ENCODE assay signal across 19 cellular contexts in genomic region chr7:123719481-123719806, GRCh38. TPM values are rescaled to one million over a fixed set of nuclear protein-coding genes. Genes with fewer than 3 reads are reported as not detected.
DNase-seq lines count a peak whose midpoint lies in the region; ATAC-seq, FAIRE-seq and TF ChIP-seq lines count a peak whose summit lies in the region.
"Had no signal": no experiment of that assay in that cellular context is flagged by ENCODE, and none has a peak within 500 bp of the region (broad histone marks: within the 10 kb centered on the region; RNA-seq: fewer than 3 reads in every experiment).

No MANE protein-coding gene starts in this region.

- no peak overlapping the region for H3K9ac ChIP-seq in astrocyte (ENCODE audit: low read length)
- H3K9ac ChIP-seq: SK-N-SH had no signal

- H3K4me3 Mint-ChIP-seq in Caco-2 (ENCODE audit: unreplicated experiment) (no peak overlapping the region), astrocyte (ENCODE audit: unreplicated experiment) (no peak overlapping the region), immature natural killer cell (no peak overlapping the region)
- H3K4me3 Mint-ChIP-seq: B cell had no signal

- H3K27me3 Mint-ChIP-seq in Caco-2 (ENCODE audit: insufficient read depth, unreplicated experiment) (no peaks in the 10 kb centered on the region), astrocyte (ENCODE audit: low read depth, unreplicated experiment) (no peaks in the 10 kb centered on the region), immature natural killer cell (ENCODE audit: low read depth in 3 of 3) (no peaks in the 10 kb centered on the region)
- H3K27me3 Mint-ChIP-seq: B cell had no signal

- no TSS peak for BruUV-seq in Caco-2 (replicated peaks; lab: Mats Ljungman, UMichigan)

- peaks cover 7% of the 10 kb centered on the region for H3K36me3 Mint-ChIP-seq in Caco-2 (ENCODE audit: insufficient read depth, unreplicated experiment)
- peaks cover 2% of the 10 kb centered on the region for H3K36me3 Mint-ChIP-seq in astrocyte (ENCODE audit: low read depth, unreplicated experiment)
- H3K36me3 Mint-ChIP-seq in immature natural killer cell = no peaks in the 10 kb centered on the region

- H3K27ac Mint-ChIP-seq in Caco-2 (ENCODE audit: unreplicated experiment) (peak overlapping the region; percentile 42), astrocyte (ENCODE audit: unreplicated experiment) (peak overlapping the region; percentile 58), immature natural killer cell (peak overlapping the region in 4 of 6 donors; percentile 3 to 50 (median 19))
- H3K27ac Mint-ChIP-seq: B cell had no signal

- no peak for ATAC-seq in GM18873 (IDR thresholded peaks at IDR 0.05; ENCODE audit: low FRiP score, unreplicated experiment)

- DNase-seq in Caco-2 (no peak), astrocyte (ENCODE audit: low read depth) (no peak), immature natural killer cell (no peak), AG08396 (ENCODE audit: low spot score) (no peak), vagina (ENCODE audit: extremely low spot score in 2 of 2) (no peak), brain microvascular endothelial cell (no peak)
- DNase-seq: DMS 273 treated with DMSO at 0.1 percent for 48 hours; left cardiac atrium; NCI-H1930; NCI-H510A treated with DMSO at 0.1 percent for 48 hours; pancreas; SK-N-SH; stimulated activated CD4-positive, alpha-beta T cell treated with anti-CD3 and anti-CD28 coated beads, Interleukin-4, amount 100 ng/mL, for 24 hours; stimulated activated CD8-positive, alpha-beta memory T cell treated with anti-CD3 and anti-CD28 coated beads, Interleukin-4, amount 100 ng/mL, for 48 hours; tibial artery had no signal

- H4K20me1 ChIP-seq in astrocyte (ENCODE audit: insufficient read depth, low read length) = peaks cover 91% of the 10 kb centered on the region

- POLR2A ChIA-PET in Caco-2 (lab: Charles Lee) = no interaction called here
- POLR2A ChIA-PET in HEK293 (lab: Yijun Ruan, JAX) = interaction anchor here (2.0 kb wide), 1 partner anchor 29 kb away, joined by 9 read pairs; the partner anchor contains the start of gene WASL

- H3K79me2 ChIP-seq in astrocyte (ENCODE audit: insufficient read depth, low read length) = peaks cover 67% of the 10 kb centered on the region

- H3K4me3 ChIP-seq in Caco-2 (ENCODE audit: low read depth, low read length) (no peak overlapping the region), HEK293 (ENCODE audit: low read depth, low read length) (no peak overlapping the region), astrocyte (ENCODE audit: insufficient read depth, low read depth, low read length) (no peak overlapping the region), vagina (no peak overlapping the region), brain microvascular endothelial cell (ENCODE audit: low read depth, low read length) (no peak overlapping the region)
- H3K4me3 ChIP-seq: breast epithelium, pancreas, tibial artery had no signal

- H3K9me3 ChIP-seq in Caco-2 (no peaks in the 10 kb centered on the region), HEK293 (ENCODE audit: control insufficient read depth, insufficient read depth, low read depth, low read length) (no peaks in the 10 kb centered on the region), astrocyte (ENCODE audit: insufficient read depth, low read depth, low read length) (no peaks in the 10 kb centered on the region), vagina (no peaks in the 10 kb centered on the region)
- H3K9me3 ChIP-seq: breast epithelium, pancreas, SK-N-SH, tibial artery had no signal

- H3K4me1 ChIP-seq in Caco-2 (peaks cover 20% of the 10 kb centered on the region), HEK293 (ENCODE audit: control insufficient read depth, insufficient read depth, low read length) (no peaks in the 10 kb centered on the region), astrocyte (ENCODE audit: insufficient read depth, low read length) (peaks cover 9% of the 10 kb centered on the region), vagina (peaks cover 67% of the 10 kb centered on the region)

- no peak overlapping the region for H2AFZ ChIP-seq in astrocyte (ENCODE audit: low read depth, low read length)

- H3K27me3 ChIP-seq in Caco-2 (replicated peaks; ENCODE audit: control insufficient read depth, insufficient read depth, low read length) (no peaks in the 10 kb centered on the region), astrocyte (ENCODE audit: insufficient read depth, low read length) (no peaks in the 10 kb centered on the region), vagina (no peaks in the 10 kb centered on the region), brain microvascular endothelial cell (replicated peaks) (no peaks in the 10 kb centered on the region)
- H3K27me3 ChIP-seq: breast epithelium, pancreas, tibial artery had no signal

- in situ Hi-C loops in brain microvascular endothelial cell (cut with HindIII; ENCODE audit: low pct_ligation_motif_present, low sequenced_read_pairs) = no loop called here

- CTCF ChIA-PET in Caco-2 (lab: Charles Lee) = no interaction called here
- CTCF ChIA-PET in HEK293 (lab: Yijun Ruan, JAX) = no interaction called here

- H3K36me3 ChIP-seq in Caco-2 (ENCODE audit: control insufficient read depth, insufficient read depth, low read length) (no peaks in the 10 kb centered on the region), HEK293 (ENCODE audit: control insufficient read depth in 2 of 2, insufficient read depth in 1 of 2, low read length in 2 of 2) (no peaks in the 10 kb centered on the region), astrocyte (ENCODE audit: insufficient read depth, low read length) (no peaks in the 10 kb centered on the region), vagina (no peaks in the 10 kb centered on the region), brain microvascular endothelial cell (replicated peaks) (no peaks in the 10 kb centered on the region)
- H3K36me3 ChIP-seq: breast epithelium, pancreas, tibial artery had no signal

- intact Hi-C loops in Caco-2 (cut with micrococcal nuclease; ENCODE audit: unreplicated experiment) (no loop called here), vagina (cut with DNase I) (no loop called here)

- peaks cover 12% of the 10 kb centered on the region for H3K4me1 Mint-ChIP-seq in Caco-2 (ENCODE audit: low read depth, unreplicated experiment)
- H3K4me1 Mint-ChIP-seq in astrocyte (ENCODE audit: low read depth, unreplicated experiment) = peaks cover 38% of the 10 kb centered on the region
- H3K4me1 Mint-ChIP-seq in immature natural killer cell = peaks cover 52 to 67% of the 10 kb centered on the region in 2 donors

- TF ChIP-seq CTCF in Caco-2 (IDR thresholded peaks at IDR 0.05; ENCODE audit: insufficient read depth in 1 of 2, low read depth in 1 of 2, low read length in 1 of 2, severe bottlenecking in 1 of 2, unreplicated experiment in 1 of 2) = no peak
- no peak for TF ChIP-seq CTCF in HEK293 (tag by site-specific recombination; IDR thresholded peaks at IDR 0.05)
- no peak for TF ChIP-seq CTCF in astrocyte (IDR thresholded peaks at IDR 0.05; ENCODE audit: insufficient read depth, low read depth, low read length)
- no peak for TF ChIP-seq CTCF in vagina (IDR thresholded peaks at IDR 0.05)
- TF ChIP-seq CTCF in brain microvascular endothelial cell (IDR thresholded peaks at IDR 0.05; ENCODE audit: low read depth, low read length, missing control alignments) = no peak

- no peaks in the 10 kb centered on the region for H3K9me3 Mint-ChIP-seq in Caco-2 (ENCODE audit: unreplicated experiment)
- no peaks in the 10 kb centered on the region for H3K9me3 Mint-ChIP-seq in astrocyte (ENCODE audit: unreplicated experiment)
- no peaks in the 10 kb centered on the region for H3K9me3 Mint-ChIP-seq in immature natural killer cell

- H3K27ac ChIP-seq in HEK293 (ENCODE audit: extremely low read depth, low read depth, low read length) = no peak overlapping the region
- H3K27ac ChIP-seq in astrocyte (ENCODE audit: low read depth, low read length) = no peak overlapping the region
- no peak overlapping the region for H3K27ac ChIP-seq in vagina
- no peak overlapping the region for H3K27ac ChIP-seq in brain microvascular endothelial cell
- H3K27ac ChIP-seq: breast epithelium, pancreas, tibial artery had no signal

- no peak for FAIRE-seq in astrocyte (lab: Jason Lieb, UNC)

- H3K4me2 ChIP-seq in astrocyte (ENCODE audit: low read length) = no peak overlapping the region
- H3K4me2 ChIP-seq: SK-N-SH had no signal

- no peak for TF ChIP-seq POLR2A in vagina (IDR thresholded peaks at IDR 0.05)

TF ChIP-seq in HEK293, 187 proteins besides CTCF, POLR2A, EP300 and RAD21:
- TF ChIP-seq SETDB1 (IDR thresholded peaks at IDR 0.05; ENCODE audit: insufficient read length, low read length) (peak; percentile 26), ZNF621 (tag by site-specific recombination; IDR thresholded peaks at IDR 0.05) (no peak)
TF ChIP-seq in HEK293: peak in this region for 1.

RNA-seq across cellular contexts. Expression of gene WASL, which starts 29.4 kb away (rescaled TPM):
- 42.3 TPM in 2 replicates for total RNA-seq in Caco-2 (2022)
- total RNA-seq in astrocyte = 34.3 and 36.0 TPM in 2 replicates
- polyA plus RNA-seq in immature natural killer cell = 1 to 10 TPM; 1.1 to 2.4 (median 1.7) TPM
- total RNA-seq in vagina = 24.8 TPM
